In genomic region chr17:71764507-71764906, GRCh38 we compare ENCODE assay signal across 8 cellular contexts.
DNase-seq lines count a peak whose midpoint lies in the region; ATAC-seq lines count a peak whose summit lies in the region.

No MANE protein-coding gene starts in this region.

- H3K27ac ChIP-seq in SJCRH30 (no peak overlapping the region), aorta (ENCODE audit: low read depth in 1 of 2, low read length in 2 of 2) (no peak overlapping the region)

- no peaks in the 10 kb centered on the region for H3K4me1 ChIP-seq in SJCRH30
- no peaks in the 10 kb centered on the region for H3K4me1 ChIP-seq in aorta (ENCODE audit: control insufficient read depth in 1 of 2, insufficient read depth in 2 of 2, low read length in 2 of 2)

- intact Hi-C loops in aorta (cut with DNase I): no loop called here

- H3K4me3 ChIP-seq in SJCRH30: no peak overlapping the region
- H3K4me3 ChIP-seq in aorta (ENCODE audit: low read length in 2 of 2): no peak overlapping the region

- WGBS in aorta, 2 donors: 37 to 52% methylated on average over 3 of the region's 3 CpGs

- DNase-seq in DMS53 (lab: John Stamatoyannopoulos, UW): peak; percentile 82
- peak; percentile 12 for DNase-seq in HCEC 1CT
- DNase-seq in SJCRH30: peak; percentile 13 to 48
- DNase-seq in left kidney (ENCODE audit: low read depth, low spot score): peak; percentile 63
- no peak for DNase-seq in aorta
- DNase-seq in SKM-1 (lab: John Stamatoyannopoulos, UW; ENCODE audit: unreplicated experiment): no peak

- H3K36me3 ChIP-seq in SJCRH30 (no peaks in the 10 kb centered on the region), aorta (ENCODE audit: control insufficient read depth in 1 of 2, insufficient read depth in 2 of 2, low read length in 1 of 2) (no peaks in the 10 kb centered on the region)

- H3K27me3 ChIP-seq in SJCRH30: no peaks in the 10 kb centered on the region
- peaks cover 0 to 3% of the 10 kb centered on the region in 2 donors for H3K27me3 ChIP-seq in aorta (ENCODE audit: control insufficient read depth in 1 of 2, insufficient read depth in 2 of 2, low read length in 1 of 2)

- ATAC-seq in GM21786 (IDR thresholded peaks at IDR 0.05; ENCODE audit: unreplicated experiment) (no peak), aorta (ENCODE audit: low FRiP score) (no peak), HG03460 (IDR thresholded peaks at IDR 0.05; ENCODE audit: unreplicated experiment) (no peak)

- H3K9me3 ChIP-seq in SJCRH30 (replicated peaks) (no peaks in the 10 kb centered on the region), aorta (ENCODE audit: control insufficient read depth, low read length) (no peaks in the 10 kb centered on the region)

Comparison
In these comparisons a context has a peak if more than half of its experiments do, and no peak if none do; other contexts are left out.
1. DNase-seq: peak in DMS53 (single experiment), HCEC 1CT (single experiment), SJCRH30 (2 of 2) and left kidney (single experiment); none in aorta (0 of 2) and SKM-1 (single experiment).